In the genomic region with DNA sequence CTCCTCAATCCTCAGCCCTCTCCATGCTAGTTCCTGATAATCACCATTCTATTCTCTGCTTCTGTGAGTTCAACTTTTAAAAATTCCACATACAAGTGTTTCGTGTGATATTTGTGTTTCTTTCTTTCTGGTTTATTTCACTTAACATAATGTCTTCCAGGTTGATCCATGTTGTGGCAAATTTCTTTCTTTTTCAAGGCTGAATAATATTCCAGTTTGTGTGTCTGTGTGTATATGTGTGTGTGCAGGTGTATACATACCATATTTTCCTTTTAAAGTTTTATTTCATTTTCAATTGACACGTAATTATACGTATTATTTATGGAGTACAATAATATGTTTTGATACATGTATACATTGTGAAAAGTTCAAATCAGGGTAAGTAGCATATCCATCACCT, we compare ENCODE assay signal across 23 cellular contexts. TPM values are rescaled to one million over a fixed set of nuclear protein-coding genes. Genes with fewer than 3 reads are reported as not detected.
DNase-seq lines count a peak whose midpoint lies in the region; ATAC-seq, FAIRE-seq and TF ChIP-seq lines count a peak whose summit lies in the region.
"Had no signal": no experiment of that assay in that cellular context is flagged by ENCODE, and none has a peak within 500 bp of the region (broad histone marks: within the 10 kb centered on the region; RNA-seq: fewer than 3 reads in every experiment).

No MANE protein-coding gene starts in this region.

- TF ChIP-seq EP300 in K562 (IDR thresholded peaks at IDR 0.05; ENCODE audit: low read length): no peak

- H3K36me3 ChIP-seq in HEK293 (ENCODE audit: control insufficient read depth in 2 of 2, insufficient read depth in 1 of 2, low read length in 2 of 2) (no peaks in the 10 kb centered on the region), K562 (ENCODE audit: control insufficient read depth, insufficient read depth, low read length) (no peaks in the 10 kb centered on the region)
- H3K36me3 ChIP-seq: BE2C, BLaER1 had no signal

- peaks cover 1 to 2% of the 10 kb centered on the region in 2 experiments; a peak in 2 of 5 replicates for H3K27me3 ChIP-seq in K562 (ENCODE audit: control insufficient read depth in 2 of 2, insufficient read depth in 2 of 2, low read length in 2 of 2)
- H3K27me3 ChIP-seq: BLaER1 had no signal

- WGBS in K562 (ENCODE audit: insufficient coverage, low coverage, missing lambda C conversion rate): 4% methylated on average over 3 of the region's 3 CpGs

- H3K9ac ChIP-seq in K562 (ENCODE audit: insufficient read depth in 1 of 2, low read depth in 2 of 2, low read length in 2 of 2): no peak overlapping the region
- H3K9ac ChIP-seq: BLaER1 had no signal

- H3K9me1 ChIP-seq in K562 (ENCODE audit: control insufficient read depth, insufficient read depth, low read length): no peaks in the 10 kb centered on the region

- H3K4me1 ChIP-seq in HEK293 (ENCODE audit: control insufficient read depth, insufficient read depth, low read length) (no peaks in the 10 kb centered on the region), K562 (replicated peaks in 1 of 2; ENCODE audit: control insufficient read depth in 2 of 2, insufficient read depth in 2 of 2, low read length in 2 of 2) (no peaks in the 10 kb centered on the region)
- H3K4me1 ChIP-seq: BE2C, BLaER1 had no signal

- no peak for TF ChIP-seq RAD21 in K562 (CRISPR knock-in tag; conservative IDR thresholded peaks at IDR 0.05 in 1 of 2, IDR thresholded peaks at IDR 0.05 in 1 of 2)

- POLR2A ChIA-PET in HEK293 (lab: Yijun Ruan, JAX) (interaction anchor here (1.8 kb wide), 1 partner anchor 20 kb away, joined by 4 read pairs; the partner anchor contains the start of gene SF3B5), K562 (lab: Yijun Ruan, JAX) (interaction anchor here (1.2 kb wide), 1 partner anchor 9 kb away, joined by 3 read pairs; no protein-coding TSS in a partner anchor)

- H3K4me2 ChIP-seq in K562 (ENCODE audit: insufficient read depth, low read length): no peak overlapping the region
- H3K4me2 ChIP-seq: BLaER1 had no signal

- no peak for ATAC-seq in K562
- no peak for ATAC-seq in HG03280 (IDR thresholded peaks at IDR 0.05; ENCODE audit: unreplicated experiment)

- H2AFZ ChIP-seq in K562 (ENCODE audit: low read depth, low read length): no peak overlapping the region

- H3K27ac ChIP-seq in HEK293 (ENCODE audit: extremely low read depth, low read depth, low read length) (no peak overlapping the region), K562 (ENCODE audit: extremely low read depth, low read depth, low read length) (no peak overlapping the region)
- H3K27ac ChIP-seq: BLaER1 had no signal

- intact Hi-C loops in K562 (cut with micrococcal nuclease): no loop called here

- H4K20me1 ChIP-seq in K562 (replicated peaks; ENCODE audit: control insufficient read depth, insufficient read depth, low read length): no peaks in the 10 kb centered on the region
- H4K20me1 ChIP-seq: BLaER1 had no signal

- H3K4me3 ChIP-seq in HEK293 (ENCODE audit: low read depth, low read length) (no peak overlapping the region), K562 (no peak overlapping the region)
- H3K4me3 ChIP-seq: BLaER1 had no signal

- TF ChIP-seq POLR2A in GM12892 (IDR thresholded peaks at IDR 0.05; ENCODE audit: low read depth, low read length) (no peak), K562 (conservative IDR thresholded peaks at IDR 0.05) (no peak)

- in situ Hi-C loops in K562 (cut with MboI): no loop called here

- H3K79me2 ChIP-seq in K562 (ENCODE audit: control insufficient read depth, insufficient read depth, low read length): no peaks in the 10 kb centered on the region

- TF ChIP-seq CTCF in HEK293 (tag by site-specific recombination; IDR thresholded peaks at IDR 0.05) (no peak), K562 (IDR thresholded peaks at IDR 0.05 in 2 of 3, conservative IDR thresholded peaks at IDR 0.05 in 1 of 3; ENCODE audit: insufficient read depth in 2 of 3, low read depth in 1 of 3, low read length in 3 of 3) (no peak)

- H3K9me3 ChIP-seq in HEK293 (ENCODE audit: control insufficient read depth, insufficient read depth, low read depth, low read length): no peaks in the 10 kb centered on the region
- H3K9me3 ChIP-seq in K562 (replicated peaks; ENCODE audit: control insufficient read depth, insufficient read depth, low read depth, low read length): no peaks in the 10 kb centered on the region
- H3K9me3 ChIP-seq: BE2C, BLaER1 had no signal

- FAIRE-seq in GM12892 (lab: Jason Lieb, UNC): peak; percentile 17
- no peak for FAIRE-seq in K562 (lab: Jason Lieb, UNC)
- FAIRE-seq: A204.1, GM19239 had no signal

- DNase-seq in GM12892 (ENCODE audit: insufficient read length): no peak
- no peak for DNase-seq in K562 (ENCODE audit: extremely low read depth in 1 of 4, low spot score in 3 of 4)
- DNase-seq in GDM1 (lab: John Stamatoyannopoulos, UW): no peak
- DNase-seq: 8988T; ACHN; BE2C; C1 segment of cervical spinal cord; CD4-positive, alpha-beta memory T cell; CD4-positive, CD25-positive, alpha-beta regulatory T cell; CD8-positive, alpha-beta memory T cell; COR-L47; DMS 273 treated with DMSO at 0.1 percent for 48 hours; DMS153; DMS53; DMS79; DND-41; EL; GF-D8 had no signal

- CTCF ChIA-PET in HEK293 (lab: Yijun Ruan, JAX): interaction anchor here (0.9 to 1.9 kb wide), 3 partner anchors 9 to 104 kb away, joined by 3 to 6 read pairs (median 5); no protein-coding TSS in a partner anchor
- CTCF ChIA-PET in K562 (lab: Yijun Ruan, JAX; ENCODE audit: low intra/inter-chr PET ratio): no interaction called here

- BruUV-seq in K562 (replicated peaks; lab: Mats Ljungman, UMichigan): no TSS peak

TF ChIP-seq in HEK293, 187 proteins besides CTCF, POLR2A, EP300 and RAD21:
- TF ChIP-seq ZNF19 (tag by site-specific recombination; IDR thresholded peaks at IDR 0.05; ENCODE audit: low read depth): no peak
- 0 out of 2 replicates have a peak, but pooled peaks have one; percentile 59 for TF ChIP-seq ZNF146 (tag by site-specific recombination; IDR thresholded peaks at IDR 0.05)

TF ChIP-seq in K562, 482 proteins besides CTCF, POLR2A, EP300 and RAD21 (continues in another document):
- TF ChIP-seq FOXJ2 (tag; IDR thresholded peaks at IDR 0.05): no peak
- no peak for TF ChIP-seq SRSF1 (IDR thresholded peaks at IDR 0.05; ENCODE audit: low read depth, low read length)
- no peak for TF ChIP-seq FOXA1 (IDR thresholded peaks at IDR 0.05; ENCODE audit: borderline replicate concordance)
- 0 out of 2 replicates have a peak, but pooled peaks have one; percentile 21 for TF ChIP-seq BCOR (IDR thresholded peaks at IDR 0.05)
- TF ChIP-seq ZNF146 (CRISPR knock-in tag; IDR thresholded peaks at IDR 0.05; ENCODE audit: unreplicated experiment): peak; percentile 66
- TF ChIP-seq ZFP36 (IDR thresholded peaks at IDR 0.05; ENCODE audit: low read depth, low read length, partially characterized antibody): no peak
- TF ChIP-seq CTBP1 (IDR thresholded peaks at IDR 0.05; ENCODE audit: borderline replicate concordance): no peak

RNA-seq across cellular contexts. Expression of gene SF3B5, which starts 19.8 kb away (rescaled TPM):
- 161 TPM for polyA plus RNA-seq in GM12892 (2012; ENCODE audit: missing spikeins)
- total RNA-seq in K562 (2011; cell fraction: chromatin; rRNA removed; ENCODE audit: low replicate concordance): 24.3 and 54.9 TPM in 2 replicates
- total RNA-seq in K562 (2011; cell fraction: nucleolus; rRNA removed): 129 and 134 TPM in 2 replicates
- 82.1 and 112 TPM in 2 replicates for total RNA-seq in K562 (2011; cell fraction: nucleoplasm; rRNA removed)
- total RNA-seq in K562 (2014; rRNA removed): 292 and 479 TPM in 2 replicates
- 133 and 238 TPM in 2 replicates for total RNA-seq in K562 (2014; rRNA removed; fragmentation: Illumina TruSeq; extraction: Trizol)
- total RNA-seq in K562 (2015; rRNA removed; fragmentation: Illumina TruSeq; extraction: Trizol): 337 and 357 TPM in 2 replicates
- 399 and 440 TPM in 2 replicates for total RNA-seq in K562 (2021)
- 407 and 453 TPM in 2 replicates for polyA plus RNA-seq in K562 (2011; rRNA removed)
- polyA plus RNA-seq in K562 (2011; cell fraction: cytosol; rRNA removed): 924 and 1,390 TPM in 2 replicates
- polyA plus RNA-seq in K562 (2011; cell fraction: nucleus; rRNA removed): 281 and 290 TPM in 2 replicates
- 381 and 451 TPM in 2 replicates for polyA plus RNA-seq in K562 (2012)
- polyA plus RNA-seq in K562 (2014; fragmentation: Illumina TruSeq; extraction: Trizol): 538 and 635 TPM in 2 replicates
- 1,000 to 10,000 TPM; 1,065 to 1,211 TPM for polyA plus RNA-seq in K562 (2014; fragmentation: Nextera tagmentation; extraction: Ambion mirVana)
- 552 and 569 TPM in 2 replicates for polyA plus RNA-seq in K562 (2014; rRNA removed)
- polyA minus RNA-seq in K562 (2011; rRNA and poly(A)+ RNA removed): 129 and 212 TPM in 2 replicates
- polyA minus RNA-seq in K562 (2011; cell fraction: cytosol; rRNA and poly(A)+ RNA removed): 181 and 196 TPM in 2 replicates
- 64.5 and 102 TPM in 2 replicates for polyA minus RNA-seq in K562 (2011; cell fraction: nucleus; rRNA and poly(A)+ RNA removed)

RNA-seq across cellular contexts. Expression of gene STX11, which starts 35.1 kb away (rescaled TPM):
- 8.2 TPM for polyA plus RNA-seq in GM12892 (2012; ENCODE audit: missing spikeins)
- 0.44 TPM in 1 of 2 replicates, not detected in the other for total RNA-seq in K562 (2011; cell fraction: chromatin; rRNA removed; ENCODE audit: low replicate concordance)
- total RNA-seq in K562 (2011; cell fraction: nucleolus; rRNA removed): 0.17 TPM in 1 of 2 replicates, not detected in the other
- 0.38 and 0.44 TPM in 2 replicates for total RNA-seq in K562 (2011; cell fraction: nucleoplasm; rRNA removed)
- total RNA-seq in K562 (2014; rRNA removed) (0.73 and 0.86 TPM in 2 replicates), K562 (2014; rRNA removed; fragmentation: Illumina TruSeq; extraction: Trizol) (0.29 and 0.45 TPM in 2 replicates), K562 (2015; rRNA removed; fragmentation: Illumina TruSeq; extraction: Trizol) (0.51 and 0.53 TPM in 2 replicates), K562 (2021) (0.47 and 0.51 TPM in 2 replicates)
- polyA plus RNA-seq in K562 (2011; rRNA removed) (0.40 and 1.2 TPM in 2 replicates), K562 (2014; fragmentation: Illumina TruSeq; extraction: Trizol) (0.54 and 0.56 TPM in 2 replicates), K562 (2014; fragmentation: Nextera tagmentation; extraction: Ambion mirVana) (under 1 TPM; 0.06 to 0.07 TPM), K562 (2014; rRNA removed) (0.29 and 1.6 TPM in 2 replicates)
- 0.31 and 1.0 TPM in 2 replicates for polyA plus RNA-seq in K562 (2011; cell fraction: cytosol; rRNA removed)
- polyA plus RNA-seq in K562 (2011; cell fraction: nucleus; rRNA removed): 0.23 and 0.87 TPM in 2 replicates
- 0.40 and 0.73 TPM in 2 replicates for polyA plus RNA-seq in K562 (2012)
- 0.21 and 1.1 TPM in 2 replicates for polyA minus RNA-seq in K562 (2011; rRNA and poly(A)+ RNA removed)
- polyA minus RNA-seq in K562 (2011; cell fraction: cytosol; rRNA and poly(A)+ RNA removed): 0.91 TPM in 1 of 2 replicates, not detected in the other
- 0.13 and 1.3 TPM in 2 replicates for polyA minus RNA-seq in K562 (2011; cell fraction: nucleus; rRNA and poly(A)+ RNA removed)
